ENCODE assay signal across 12 cellular contexts in genomic region chr2:205714789-205715411, GRCh38. TPM values are rescaled to one million over a fixed set of nuclear protein-coding genes. Genes with fewer than 3 reads are reported as not detected.
DNase-seq lines count a peak whose midpoint lies in the region; ATAC-seq and TF ChIP-seq lines count a peak whose summit lies in the region.
"Had no signal": no experiment of that assay in that cellular context is flagged by ENCODE, and none has a peak within 500 bp of the region (broad histone marks: within the 10 kb centered on the region; RNA-seq: fewer than 3 reads in every experiment).

No MANE protein-coding gene starts in this region.

- no peaks in the 10 kb centered on the region for H3K27me3 ChIP-seq in BLaER1
- no peaks in the 10 kb centered on the region for H3K27me3 ChIP-seq in osteoblast (ENCODE audit: insufficient read depth, low read length)

- TF ChIP-seq CTCF in coronary artery (IDR thresholded peaks at IDR 0.05) (no peak), osteoblast (IDR thresholded peaks at IDR 0.05; ENCODE audit: extremely low read depth, low read depth, low read length) (no peak)

- CTCF ChIA-PET in activated CD8-positive, alpha-beta memory T cell treated with anti-CD3 and anti-CD28 coated beads, Interleukin-2, amount 10 ng/mL, durations not matched to agents 7 days and 5 days (lab: Charles Lee) = no interaction called here

- H3K4me1 ChIP-seq in BLaER1 (peaks cover 38% of the 10 kb centered on the region), osteoblast (ENCODE audit: insufficient read depth, low read length) (peaks cover 30% of the 10 kb centered on the region)

- peak overlapping the region; percentile 11 for H2AFZ ChIP-seq in osteoblast (ENCODE audit: low read length)

- peaks cover 16% of the 10 kb centered on the region for H3K27me3 Mint-ChIP-seq in activated CD8-positive, alpha-beta memory T cell treated with anti-CD3 and anti-CD28 coated beads, Interleukin-2, amount 10 ng/mL, durations not matched to agents 7 days and 5 days

- H3K9ac ChIP-seq in BLaER1 = peak overlapping the region; percentile 34; the same call in 1 of the 2 replicates

- H3K4me2 ChIP-seq in BLaER1 (peak overlapping the region; percentile 77), osteoblast (ENCODE audit: insufficient read depth, low read length) (no peak overlapping the region)

- H3K9me3 ChIP-seq in BLaER1 (no peaks in the 10 kb centered on the region), osteoblast (ENCODE audit: low read depth, low read length) (no peaks in the 10 kb centered on the region)

- in situ Hi-C loops in ACHN (cut with HindIII; ENCODE audit: low pct_ligation_motif_present, low pct_unique_long_range_greater_than_20kb, low sequenced_read_pairs) = no loop called here

- H3K79me2 ChIP-seq in osteoblast (ENCODE audit: insufficient read depth, low read length) = peaks cover 17% of the 10 kb centered on the region

- H3K4me1 Mint-ChIP-seq in activated CD8-positive, alpha-beta memory T cell treated with anti-CD3 and anti-CD28 coated beads, Interleukin-2, amount 10 ng/mL, durations not matched to agents 7 days and 5 days = no peaks in the 10 kb centered on the region

- no peak for DNase-seq in coronary artery (ENCODE audit: low spot score)
- no peak for DNase-seq in osteoblast (ENCODE audit: insufficient read length, low spot score, missing footprints)
- DNase-seq in activated CD8-positive, alpha-beta memory T cell treated with anti-CD3 and anti-CD28 coated beads, Interleukin-2, amount 10 ng/mL, durations not matched to agents 7 days and 5 days = no peak
- no peak for DNase-seq in ACHN
- DNase-seq in NCI-H446 treated with DMSO at 0.1 percent for 48 hours (lab: John Stamatoyannopoulos, UW) = no peak
- DNase-seq: CD8-positive, alpha-beta T cell; NCI-H69; SW 1271 had no signal

- no peaks in the 10 kb centered on the region for H3K36me3 ChIP-seq in BLaER1
- H3K36me3 ChIP-seq in osteoblast (ENCODE audit: insufficient read depth, low read length) = peaks cover 36% of the 10 kb centered on the region

- H3K36me3 Mint-ChIP-seq in activated CD8-positive, alpha-beta memory T cell treated with anti-CD3 and anti-CD28 coated beads, Interleukin-2, amount 10 ng/mL, durations not matched to agents 7 days and 5 days = no peaks in the 10 kb centered on the region
- H3K36me3 Mint-ChIP-seq: CD8-positive, alpha-beta T cell had no signal

- H4K20me1 ChIP-seq in BLaER1 (no peaks in the 10 kb centered on the region), osteoblast (ENCODE audit: insufficient read depth, low read length) (no peaks in the 10 kb centered on the region)

- no peak overlapping the region for H3K27ac Mint-ChIP-seq in activated CD8-positive, alpha-beta memory T cell treated with anti-CD3 and anti-CD28 coated beads, Interleukin-2, amount 10 ng/mL, durations not matched to agents 7 days and 5 days
- H3K27ac Mint-ChIP-seq: CD8-positive, alpha-beta T cell had no signal

- ATAC-seq in HG03108 (IDR thresholded peaks at IDR 0.05; ENCODE audit: unreplicated experiment) (peak; percentile 7), HG02678 (IDR thresholded peaks at IDR 0.05; ENCODE audit: unreplicated experiment) (no peak)
- ATAC-seq in activated CD8-positive, alpha-beta memory T cell treated with anti-CD3 and anti-CD28 coated beads, Interleukin-2, amount 10 ng/mL, durations not matched to agents 7 days and 5 days = no peak
- ATAC-seq: CD8-positive, alpha-beta T cell had no signal

- H3K27ac ChIP-seq in BLaER1 (peak overlapping the region; percentile 78), coronary artery (peak overlapping the region; percentile 64 to 66), osteoblast (ENCODE audit: low read depth, low read length) (peak overlapping the region; percentile 76)

- H3K4me3 ChIP-seq in BLaER1 (no peak overlapping the region), coronary artery (no peak overlapping the region), osteoblast (ENCODE audit: insufficient read depth, low read length) (no peak overlapping the region)

- no peaks in the 10 kb centered on the region for H3K9me3 Mint-ChIP-seq in activated CD8-positive, alpha-beta memory T cell treated with anti-CD3 and anti-CD28 coated beads, Interleukin-2, amount 10 ng/mL, durations not matched to agents 7 days and 5 days (ENCODE audit: low read depth)
- H3K9me3 Mint-ChIP-seq: CD8-positive, alpha-beta T cell; naive thymus-derived CD4-positive, alpha-beta T cell had no signal

- H3K4me3 Mint-ChIP-seq in activated CD8-positive, alpha-beta memory T cell treated with anti-CD3 and anti-CD28 coated beads, Interleukin-2, amount 10 ng/mL, durations not matched to agents 7 days and 5 days = no peak overlapping the region
- H3K4me3 Mint-ChIP-seq: CD8-positive, alpha-beta T cell; naive thymus-derived CD4-positive, alpha-beta T cell had no signal

RNA-seq across cellular contexts. Expression of gene NRP2, which starts 32.6 kb away (rescaled TPM):
- total RNA-seq in osteoblast = 145 and 183 TPM in 2 replicates
- total RNA-seq in activated CD8-positive, alpha-beta memory T cell treated with anti-CD3 and anti-CD28 coated beads, Interleukin-2, amount 10 ng/mL, durations not matched to agents 7 days and 5 days = 1 to 10 TPM in 1 of 2 experiments, under 1 TPM in 1; 0.26 to 5.7 TPM
- total RNA-seq: CD8-positive, alpha-beta T cell had no signal

Comparison
In these comparisons a context has a peak if more than half of its experiments do, and no peak if none do; other contexts are left out.
1. RNA of gene NRP2, which starts 32.6 kb away (total RNA-seq): 145 to 183 TPM in osteoblast; 0.26 to 5.7 TPM in activated CD8-positive, alpha-beta memory T cell treated with anti-CD3 and anti-CD28 coated beads, Interleukin-2, amount 10 ng/mL, durations not matched to agents 7 days and 5 days; every median in the first group is over 10 times any median in the second.
2. Peak in every context shown above with its lines, with median percentiles within 50 percentile points of each other: H3K27ac ChIP-seq.